8 cellular contexts compared by ENCODE assay signal in genomic region chr15:92818658-92819311, GRCh38.
DNase-seq lines count a peak whose midpoint lies in the region; ATAC-seq, FAIRE-seq and TF ChIP-seq lines count a peak whose summit lies in the region.

No MANE protein-coding gene starts in this region.

- DNase-seq in heart left ventricle (no peak), cardiac septum (ENCODE audit: low spot score) (no peak), WERI-Rb-1 (peak; percentile 46), inferior parietal cortex (ENCODE audit: extremely low spot score) (peak; percentile 68), type B pancreatic cell (ENCODE audit: extremely low spot score, unreplicated experiment) (no peak), urothelium cell line (ENCODE audit: low spot score) (no peak), iPS-NIHi11 (ENCODE audit: low spot score) (no peak), T1000 (lab: John Stamatoyannopoulos, UW) (no peak)

- peak overlapping the region; percentile 90 for H3K4me3 Mint-ChIP-seq in type B pancreatic cell

- 51 to 62% (median 56%) methylated on average over 16 of the region's 16 CpGs for WGBS in heart left ventricle, 4 donors

- H3K27ac ChIP-seq in heart left ventricle: peak overlapping the region in 10 of 12 donors; percentile 27 to 93 (median 86)
- H3K27ac ChIP-seq in WERI-Rb-1: peak overlapping the region; percentile 81

- intact Hi-C loops in heart left ventricle (cut with DNase I): loop anchor here in 1 of 10 donors (5.0 kb wide), 1 partner anchor 64 kb away; no protein-coding TSS in a partner anchor
- intact Hi-C loops in cardiac septum (cut with DNase I): no loop called here

- no peak for TF ChIP-seq POLR2A in heart left ventricle (IDR thresholded peaks at IDR 0.05)

- H3K4me1 Mint-ChIP-seq in type B pancreatic cell (ENCODE audit: unreplicated experiment): peaks cover 56% of the 10 kb centered on the region

- H3K36me3 ChIP-seq in heart left ventricle: no peaks in the 10 kb centered on the region
- H3K36me3 ChIP-seq in WERI-Rb-1: no peaks in the 10 kb centered on the region

- H3K9me3 Mint-ChIP-seq in type B pancreatic cell: no peaks in the 10 kb centered on the region

- ATAC-seq in heart left ventricle: no peak

- FAIRE-seq in urothelium cell line (lab: Jason Lieb, UNC): no peak

- TF ChIP-seq CTCF in heart left ventricle (IDR thresholded peaks at IDR 0.05): no peak
- TF ChIP-seq CTCF in WERI-Rb-1 (IDR thresholded peaks at IDR 0.05; ENCODE audit: low read depth, low read length): no peak
- TF ChIP-seq CTCF in type B pancreatic cell (conservative IDR thresholded peaks at IDR 0.05): no peak

- H3K36me3 Mint-ChIP-seq in type B pancreatic cell: peaks cover 4% of the 10 kb centered on the region

- H3K4me3 ChIP-seq in heart left ventricle: peak overlapping the region in 6 of 12 donors; percentile 45 to 54 (median 50)
- peak overlapping the region; percentile 67 for H3K4me3 ChIP-seq in WERI-Rb-1 (ENCODE audit: low read depth, low read length)

- peak overlapping the region; percentile 100 for H3K27ac Mint-ChIP-seq in type B pancreatic cell

- H3K9me3 ChIP-seq in heart left ventricle: no peaks in the 10 kb centered on the region
- H3K9me3 ChIP-seq in WERI-Rb-1 (ENCODE audit: severe bottlenecking): no peaks in the 10 kb centered on the region

- H3K27me3 Mint-ChIP-seq in type B pancreatic cell: no peaks in the 10 kb centered on the region

- H3K27me3 ChIP-seq in heart left ventricle (no peaks in the 10 kb centered on the region), WERI-Rb-1 (ENCODE audit: insufficient read depth, low read depth, severe bottlenecking) (no peaks in the 10 kb centered on the region)

- peaks cover 0 to 38% (median 12%) of the 10 kb centered on the region in 12 donors for H3K4me1 ChIP-seq in heart left ventricle

Comparison
In these comparisons a context has a peak if more than half of its experiments do, and no peak if none do; other contexts are left out.
1. DNase-seq: peak in WERI-Rb-1 (single experiment) and inferior parietal cortex (single experiment); none in heart left ventricle (0 of 5), cardiac septum (single experiment), type B pancreatic cell (single experiment), urothelium cell line (single experiment), iPS-NIHi11 (single experiment) and T1000 (single experiment).